ENCODE assay signal across 8 cellular contexts in the genomic region with DNA sequence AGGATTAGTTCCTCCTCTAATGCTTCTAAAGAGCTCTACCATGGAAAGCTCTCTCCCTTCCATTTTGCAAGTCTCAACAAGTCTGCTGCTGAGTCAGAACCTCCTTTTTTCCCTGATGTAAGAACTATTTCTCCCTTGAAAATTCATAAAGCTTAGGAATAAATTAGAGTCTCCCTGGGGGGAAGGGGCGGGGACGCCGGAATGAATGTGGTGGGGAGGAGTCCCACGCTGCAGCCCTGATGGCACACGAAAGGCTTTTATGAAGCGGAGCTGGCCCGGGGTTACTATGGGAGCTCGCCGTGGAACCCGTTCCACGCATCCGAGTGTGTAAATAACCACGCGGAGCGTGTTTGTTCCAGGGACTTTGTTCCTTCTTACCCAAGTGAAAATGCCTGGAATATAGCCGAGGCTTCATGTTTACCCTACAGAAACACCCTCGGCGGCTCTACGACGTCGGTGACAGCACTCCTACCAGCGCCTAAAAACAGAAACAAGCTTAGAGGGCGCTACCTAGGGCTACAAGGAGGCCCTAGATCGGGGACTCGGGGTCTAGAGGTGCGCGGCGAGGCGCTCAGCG. TPM values are rescaled to one million over a fixed set of nuclear protein-coding genes. Genes with fewer than 3 reads are reported as not detected.
DNase-seq lines count a peak whose midpoint lies in the region; ATAC-seq lines count a peak whose summit lies in the region.

No MANE protein-coding gene starts in this region.

- DNase-seq in NCI-H510A treated with DMSO at 0.1 percent for 48 hours (lab: John Stamatoyannopoulos, UW) (peak; percentile 19), NCI-H510A (lab: John Stamatoyannopoulos, UW) (no peak), NCI-H1092 (lab: John Stamatoyannopoulos, UW) (peak; percentile 55), dedifferentiated amniotic fluid mesenchymal stem cell (ENCODE audit: extremely low spot score) (peak; percentile 97), left lobe of liver (ENCODE audit: low spot score) (peak; percentile 88)
- DNase-seq in stimulated activated CD4-positive, alpha-beta T cell treated with anti-CD3 and anti-CD28 coated beads, Interleukin-2, amount 100 ng/mL, for 24 hours: peak; percentile 54 to 57

- ATAC-seq in HG02642 (IDR thresholded peaks at IDR 0.05; ENCODE audit: poor library complexity, unreplicated experiment) (peak; percentile 21), left lobe of liver (peak; percentile 28)
- ATAC-seq in activated CD4-positive, CD25-positive, alpha-beta regulatory T cell treated with anti-CD3 and anti-CD28 coated beads, Interleukin-2, amount 50 U/mL, for 24 hours: peak; percentile 12 to 19

RNA-seq across cellular contexts. Expression of a gene that starts 0.9 kb away (rescaled TPM):
- total RNA-seq in left lobe of liver: 13.8 TPM
